Comparison of ENCODE assay signal across 13 cellular contexts in genomic region chr1:185312361-185312760, GRCh38. TPM values are rescaled to one million over a fixed set of nuclear protein-coding genes. Genes with fewer than 3 reads are reported as not detected.
DNase-seq lines count a peak whose midpoint lies in the region; ATAC-seq and TF ChIP-seq lines count a peak whose summit lies in the region.
"Had no signal": no experiment of that assay in that cellular context is flagged by ENCODE, and none has a peak within 500 bp of the region (broad histone marks: within the 10 kb centered on the region; RNA-seq: fewer than 3 reads in every experiment).

No MANE protein-coding gene starts in this region.

- POLR2A ChIA-PET in naive thymus-derived CD8-positive, alpha-beta T cell (lab: Charles Lee), result no interaction called here

- in situ Hi-C loops in HAP-1 (cut with MboI; ENCODE audit: low sequenced_read_pairs), result loop anchor here (25.0 kb wide), 2 partner anchors 350 to 1050 kb away; no protein-coding TSS in a partner anchor

- no peak overlapping the region for H3K18ac ChIP-seq in H9 (ENCODE audit: insufficient read length, low read depth, low read length)

- peaks cover 2% of the 10 kb centered on the region for H3K79me1 ChIP-seq in H9 (ENCODE audit: insufficient read depth, low read depth, low read length, poor library complexity, severe bottlenecking)

- H3K9me3 Mint-ChIP-seq in CD4-positive, CD25-positive, alpha-beta regulatory T cell, result no peaks in the 10 kb centered on the region
- H3K9me3 Mint-ChIP-seq in H9, result no peaks in the 10 kb centered on the region
- H3K9me3 Mint-ChIP-seq in activated naive CD8-positive, alpha-beta T cell treated with anti-CD3 and anti-CD28 coated beads, Interleukin-2, amount 50 U/mL, for 24 hours, result no peaks in the 10 kb centered on the region
- H3K9me3 Mint-ChIP-seq in naive thymus-derived CD8-positive, alpha-beta T cell, result no peaks in the 10 kb centered on the region

- peak overlapping the region; percentile 5 for H3K9ac ChIP-seq in H9 (ENCODE audit: extremely low read depth, insufficient read length, low read length)

- H2BK15ac ChIP-seq in H9 (ENCODE audit: low read depth, low read length), result no peak overlapping the region

- no peak for TF ChIP-seq CTCF in H9 (conservative IDR thresholded peaks at IDR 0.05)

- peaks cover 35 to 72% (median 43%) of the 10 kb centered on the region in 4 donors for H3K4me1 Mint-ChIP-seq in CD4-positive, CD25-positive, alpha-beta regulatory T cell
- H3K4me1 Mint-ChIP-seq in H9, result peaks cover 36 to 37% of the 10 kb centered on the region in 2 experiments
- H3K4me1 Mint-ChIP-seq in activated naive CD8-positive, alpha-beta T cell treated with anti-CD3 and anti-CD28 coated beads, Interleukin-2, amount 50 U/mL, for 24 hours, result peaks cover 44% of the 10 kb centered on the region
- peaks cover 23 to 54% (median 51%) of the 10 kb centered on the region in 4 donors for H3K4me1 Mint-ChIP-seq in naive thymus-derived CD8-positive, alpha-beta T cell

- no peak overlapping the region for H3K4ac ChIP-seq in H9 (ENCODE audit: low read depth, low read length)

- H4K8ac ChIP-seq in H9 (replicated peaks; ENCODE audit: insufficient read length, low read depth, low read length), result no peak overlapping the region

- H3K27me3 ChIP-seq in CD4-positive, CD25-positive, alpha-beta regulatory T cell (ENCODE audit: control insufficient read depth, insufficient read depth, low read length), result no peaks in the 10 kb centered on the region
- H3K27me3 ChIP-seq in H9 (ENCODE audit: insufficient read depth, low read length) (no peaks in the 10 kb centered on the region), HAP-1 (ENCODE audit: low read depth) (no peaks in the 10 kb centered on the region)
- H3K27me3 ChIP-seq: heart right ventricle had no signal

- no peak overlapping the region for H2BK12ac ChIP-seq in H9 (ENCODE audit: insufficient read length, low read depth, low read length)

- no peak overlapping the region for H3K4me2 ChIP-seq in H9 (ENCODE audit: insufficient read depth, insufficient read length, low read length)

- H3K23me2 ChIP-seq in H9 (ENCODE audit: insufficient read length, low read depth, low read length, poor library complexity, severe bottlenecking), result no peaks in the 10 kb centered on the region

- H4K91ac ChIP-seq in H9 (ENCODE audit: insufficient read length, low read depth, low read length), result no peak overlapping the region

- no peak overlapping the region for H3K56ac ChIP-seq in H9 (ENCODE audit: insufficient read length, low read depth, low read length)

- H2AFZ ChIP-seq in H9 (ENCODE audit: low read length), result no peak overlapping the region

- no peaks in the 10 kb centered on the region for H3K9me3 ChIP-seq in CD4-positive, CD25-positive, alpha-beta regulatory T cell (ENCODE audit: control insufficient read depth in 2 of 2, low read length in 2 of 2)
- H3K9me3 ChIP-seq in H9 (ENCODE audit: control insufficient read depth, low read depth, low read length), result no peaks in the 10 kb centered on the region
- no peaks in the 10 kb centered on the region for H3K9me3 ChIP-seq in HAP-1
- H3K9me3 ChIP-seq: heart right ventricle, lower lobe of right lung had no signal

- H3K27ac ChIP-seq in CD4-positive, CD25-positive, alpha-beta regulatory T cell (ENCODE audit: insufficient read depth, low read length, poor library complexity, severe bottlenecking), result peak overlapping the region; percentile 39
- H3K27ac ChIP-seq in H9 (ENCODE audit: insufficient read length, low read depth, low read length), result no peak overlapping the region
- H3K27ac ChIP-seq: epithelial cell of prostate, lower lobe of right lung had no signal

- H3K4me1 ChIP-seq in CD4-positive, CD25-positive, alpha-beta regulatory T cell (ENCODE audit: control insufficient read depth, insufficient read depth, low read length, poor library complexity, severe bottlenecking), result peaks cover 52% of the 10 kb centered on the region
- H3K4me1 ChIP-seq in H9 (ENCODE audit: insufficient read depth, low read length) (no peaks in the 10 kb centered on the region), HAP-1 (peaks cover 13% of the 10 kb centered on the region)

- no peak overlapping the region for H2AK5ac ChIP-seq in H9 (ENCODE audit: insufficient read length, low read length)

- H3K36me3 Mint-ChIP-seq in CD4-positive, CD25-positive, alpha-beta regulatory T cell, result peaks cover 16% of the 10 kb centered on the region
- peaks cover 13 to 48% (median 32%) of the 10 kb centered on the region in 3 experiments for H3K36me3 Mint-ChIP-seq in H9 (ENCODE audit: insufficient read depth in 1 of 3, low read depth in 3 of 3)
- peaks cover 59% of the 10 kb centered on the region for H3K36me3 Mint-ChIP-seq in activated naive CD8-positive, alpha-beta T cell treated with anti-CD3 and anti-CD28 coated beads, Interleukin-2, amount 50 U/mL, for 24 hours (ENCODE audit: low read depth)
- peaks cover 5 to 36% (median 12%) of the 10 kb centered on the region in 3 donors for H3K36me3 Mint-ChIP-seq in naive thymus-derived CD8-positive, alpha-beta T cell

- no peak overlapping the region for H3K23ac ChIP-seq in H9 (ENCODE audit: insufficient read length, low read depth, low read length)

- H4K5ac ChIP-seq in H9 (ENCODE audit: insufficient read length, low read depth, low read length), result no peak overlapping the region

- no peak overlapping the region for H2BK20ac ChIP-seq in H9 (ENCODE audit: low read depth, low read length, poor library complexity, severe bottlenecking)

- no peak for DNase-seq in CD4-positive, CD25-positive, alpha-beta regulatory T cell
- DNase-seq in H9 (no peak), HAP-1 (ENCODE audit: low spot score in 2 of 2) (no peak)
- DNase-seq in activated naive CD8-positive, alpha-beta T cell treated with anti-CD3 and anti-CD28 coated beads, Interleukin-2, amount 50 U/mL, for 24 hours, result no peak
- no peak for DNase-seq in naive thymus-derived CD8-positive, alpha-beta T cell
- DNase-seq: heart right ventricle, lower lobe of right lung, NCI-H1092 treated with DMSO at 0.1 percent for 48 hours, NCI-H526 treated with DMSO at 0.1 percent for 48 hours had no signal

- H2BK5ac ChIP-seq in H9 (ENCODE audit: insufficient read length, low read length), result no peak overlapping the region

- H3K79me2 ChIP-seq in H9 (ENCODE audit: insufficient read depth, low read length), result peaks cover 51% of the 10 kb centered on the region

- WGBS in H9 (ENCODE audit: extremely low coverage, insufficient read length, low lambda C conversion rate), result 100% methylated on average over 1 of the region's 4 CpGs

- no peaks in the 10 kb centered on the region for H3K27me3 Mint-ChIP-seq in CD4-positive, CD25-positive, alpha-beta regulatory T cell
- no peaks in the 10 kb centered on the region for H3K27me3 Mint-ChIP-seq in H9 (ENCODE audit: low read depth)
- H3K27me3 Mint-ChIP-seq in activated naive CD8-positive, alpha-beta T cell treated with anti-CD3 and anti-CD28 coated beads, Interleukin-2, amount 50 U/mL, for 24 hours, result no peaks in the 10 kb centered on the region
- no peaks in the 10 kb centered on the region for H3K27me3 Mint-ChIP-seq in naive thymus-derived CD8-positive, alpha-beta T cell

- H3T11ph ChIP-seq in H9 (ENCODE audit: low read length), result no peak overlapping the region

- no peak overlapping the region for H3K14ac ChIP-seq in H9 (ENCODE audit: insufficient read depth, low read length)

- H3K4me3 Mint-ChIP-seq in CD4-positive, CD25-positive, alpha-beta regulatory T cell, result peak overlapping the region; percentile 95 to 98 (median 97)
- no peak overlapping the region for H3K4me3 Mint-ChIP-seq in H9
- peak overlapping the region; percentile 6 for H3K4me3 Mint-ChIP-seq in activated naive CD8-positive, alpha-beta T cell treated with anti-CD3 and anti-CD28 coated beads, Interleukin-2, amount 50 U/mL, for 24 hours
- peak overlapping the region in 7 of 10 donors; percentile 13 to 98 (median 40) for H3K4me3 Mint-ChIP-seq in naive thymus-derived CD8-positive, alpha-beta T cell

- peak overlapping the region; percentile 100 for H3K4me3 ChIP-seq in CD4-positive, CD25-positive, alpha-beta regulatory T cell (ENCODE audit: low read depth, low read length)
- H3K4me3 ChIP-seq in HAP-1, result no peak overlapping the region
- H3K4me3 ChIP-seq: lower lobe of right lung had no signal

- H3K36me3 ChIP-seq in CD4-positive, CD25-positive, alpha-beta regulatory T cell (ENCODE audit: control insufficient read depth, insufficient read depth, low read length), result peaks cover 40% of the 10 kb centered on the region
- peaks cover 36% of the 10 kb centered on the region for H3K36me3 ChIP-seq in HAP-1 (replicated peaks)

- peak overlapping the region in 1 of 3 donors; percentile 43 for H3K27ac Mint-ChIP-seq in CD4-positive, CD25-positive, alpha-beta regulatory T cell
- peak overlapping the region in 1 of 3 experiments; percentile 52; a peak in 2 of 7 replicates for H3K27ac Mint-ChIP-seq in H9
- H3K27ac Mint-ChIP-seq in activated naive CD8-positive, alpha-beta T cell treated with anti-CD3 and anti-CD28 coated beads, Interleukin-2, amount 50 U/mL, for 24 hours, result no peak overlapping the region
- H3K27ac Mint-ChIP-seq in naive thymus-derived CD8-positive, alpha-beta T cell, result peak overlapping the region in 2 of 10 donors; percentile 4 to 47

- no peak overlapping the region for H2BK120ac ChIP-seq in H9 (ENCODE audit: low read depth, low read length, poor library complexity, severe bottlenecking)

- H4K20me1 ChIP-seq in H9 (ENCODE audit: control insufficient read depth, insufficient read depth, insufficient read length), result no peaks in the 10 kb centered on the region

- ATAC-seq in CD4-positive, CD25-positive, alpha-beta regulatory T cell (ENCODE audit: low read depth in 2 of 2), result no peak
- no peak for ATAC-seq in activated naive CD8-positive, alpha-beta T cell treated with anti-CD3 and anti-CD28 coated beads, Interleukin-2, amount 50 U/mL, for 24 hours
- ATAC-seq in naive thymus-derived CD8-positive, alpha-beta T cell, result no peak
- no peak for ATAC-seq in GM18861 (IDR thresholded peaks at IDR 0.05; ENCODE audit: unreplicated experiment)
- ATAC-seq in GM19463 (IDR thresholded peaks at IDR 0.05; ENCODE audit: unreplicated experiment), result no peak
- no peak for ATAC-seq in HG03280 (IDR thresholded peaks at IDR 0.05; ENCODE audit: unreplicated experiment)
- ATAC-seq: heart right ventricle, lower lobe of right lung had no signal

RNA-seq across cellular contexts. Expression of gene IVNS1ABP, which starts 4.7 kb away (rescaled TPM):
- 373 TPM for total RNA-seq in CD4-positive, CD25-positive, alpha-beta regulatory T cell
- 10 to 100 TPM; 66.9 to 95.2 (median 79.9) TPM for polyA plus RNA-seq in CD4-positive, CD25-positive, alpha-beta regulatory T cell
- 104 and 110 TPM in 2 replicates for total RNA-seq in H9 (2021)
- total RNA-seq in naive thymus-derived CD8-positive, alpha-beta T cell, result 100 to 1,000 TPM; 160 to 164 TPM
- 10 to 100 TPM; 44.8 to 55.1 (median 48.5) TPM for polyA plus RNA-seq in naive thymus-derived CD8-positive, alpha-beta T cell

Comparison
In these comparisons a context has a peak if more than half of its experiments do, and no peak if none do; other contexts are left out.
1. H3K4me3 Mint-ChIP-seq: peak in CD4-positive, CD25-positive, alpha-beta regulatory T cell (4 of 4), activated naive CD8-positive, alpha-beta T cell treated with anti-CD3 and anti-CD28 coated beads, Interleukin-2, amount 50 U/mL, for 24 hours (single experiment) and naive thymus-derived CD8-positive, alpha-beta T cell (7 of 10); none in H9 (0 of 2).